ENCODE assay signal across 23 cellular contexts in the genomic region with DNA sequence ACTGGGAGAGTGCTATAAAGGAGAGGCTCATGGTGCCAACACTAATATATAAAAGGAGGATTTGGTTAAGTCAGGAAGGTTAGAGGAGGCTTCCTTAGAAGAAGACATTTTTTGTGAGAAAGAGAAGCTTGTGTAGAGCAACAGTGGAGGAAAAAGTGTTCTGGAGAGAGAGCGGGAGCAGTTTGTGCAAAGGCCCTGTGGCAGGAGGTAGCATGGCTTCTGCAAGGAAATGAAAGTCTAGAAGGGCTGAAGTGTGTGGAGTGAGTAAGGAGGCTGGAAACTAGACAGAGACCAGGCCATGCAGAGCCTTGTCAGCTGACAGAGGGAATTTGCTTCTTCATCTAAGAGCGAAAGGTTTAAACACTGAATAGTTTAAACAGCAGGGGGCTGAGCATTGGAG.
"Had no signal": no experiment of that assay in that cellular context is flagged by ENCODE, and none has a peak within 500 bp of the region (broad histone marks: within the 10 kb centered on the region; RNA-seq: fewer than 3 reads in every experiment).

No MANE protein-coding gene starts in this region.

- H3K4me3 ChIP-seq: esophagus muscularis mucosa, gastroesophageal sphincter, heart right ventricle, lung, mucosa of descending colon, neural progenitor cell, psoas muscle, sigmoid colon, stomach, thyroid gland had no signal

- H3K27ac Mint-ChIP-seq: endodermal cell; immature natural killer cell; mesothelial cell of epicardium; natural killer cell treated with Interleukin-12 subunit alpha and Interleukin-12 subunit beta and Interleukin-15 and Interleukin-18, amount 100 ng/mL, for 72 hours; neural progenitor cell; stimulated activated effector memory CD8-positive, alpha-beta T cell treated with anti-CD3 and anti-CD28 coated beads, Interleukin-12 subunit alpha, Interleukin-12 subunit beta, amount 100 ng/mL, for 72 hours; type B pancreatic cell had no signal

- H3K4me3 Mint-ChIP-seq: endodermal cell; immature natural killer cell; mesothelial cell of epicardium; natural killer cell treated with Interleukin-12 subunit alpha and Interleukin-12 subunit beta and Interleukin-15 and Interleukin-18, amount 100 ng/mL, for 72 hours; neural progenitor cell; stimulated activated effector memory CD8-positive, alpha-beta T cell treated with anti-CD3 and anti-CD28 coated beads, Interleukin-12 subunit alpha, Interleukin-12 subunit beta, amount 100 ng/mL, for 72 hours; type B pancreatic cell had no signal

- FAIRE-seq: colon had no signal

- DNase-seq: effector CD8-positive, alpha-beta T cell; foreskin keratinocyte; immature natural killer cell; stimulated activated CD4-positive, alpha-beta T cell treated with anti-CD3 and anti-CD28 coated beads, Interleukin-2, amount 100 ng/mL, for 24 hours; stimulated activated CD4-positive, alpha-beta T cell treated with anti-CD3 and anti-CD28 coated beads, Interleukin-4, amount 100 ng/mL, for 24 hours; stimulated activated naive CD4-positive, alpha-beta T cell treated with Interleukin-2 at 50 U/mL for 16 hours had no signal

- H3K9me3 Mint-ChIP-seq: endodermal cell; immature natural killer cell; mesothelial cell of epicardium; naive B cell; natural killer cell treated with Interleukin-12 subunit alpha and Interleukin-12 subunit beta and Interleukin-15 and Interleukin-18, amount 100 ng/mL, for 72 hours; neural progenitor cell; stimulated activated effector memory CD8-positive, alpha-beta T cell treated with anti-CD3 and anti-CD28 coated beads, Interleukin-12 subunit alpha, Interleukin-12 subunit beta, amount 100 ng/mL, for 72 hours; type B pancreatic cell had no signal

- H3K4me1 Mint-ChIP-seq: immature natural killer cell; mesothelial cell of epicardium; stimulated activated effector memory CD8-positive, alpha-beta T cell treated with anti-CD3 and anti-CD28 coated beads, Interleukin-12 subunit alpha, Interleukin-12 subunit beta, amount 100 ng/mL, for 72 hours had no signal

- ATAC-seq: foreskin keratinocyte; natural killer cell treated with Interleukin-12 subunit alpha and Interleukin-12 subunit beta and Interleukin-15 and Interleukin-18, amount 100 ng/mL, for 72 hours; stimulated activated effector memory CD8-positive, alpha-beta T cell treated with anti-CD3 and anti-CD28 coated beads, Interleukin-12 subunit alpha, Interleukin-12 subunit beta, amount 100 ng/mL, for 72 hours had no signal

- H3K27me3 ChIP-seq: thyroid gland had no signal

- H3K36me3 Mint-ChIP-seq: immature natural killer cell; mesothelial cell of epicardium; naive B cell; natural killer cell treated with Interleukin-12 subunit alpha and Interleukin-12 subunit beta and Interleukin-15 and Interleukin-18, amount 100 ng/mL, for 72 hours; neural progenitor cell; stimulated activated effector memory CD8-positive, alpha-beta T cell treated with anti-CD3 and anti-CD28 coated beads, Interleukin-12 subunit alpha, Interleukin-12 subunit beta, amount 100 ng/mL, for 72 hours; type B pancreatic cell had no signal

- H3K27ac ChIP-seq: esophagus muscularis mucosa, foreskin keratinocyte, gastroesophageal sphincter, heart right ventricle, neural progenitor cell, psoas muscle, sigmoid colon, stomach, thyroid gland had no signal
